11 cellular contexts compared by ENCODE assay signal in genomic region chr18:63152791-63153190, GRCh38.
A peak's percentile ranks its signal among the peaks of the same experiment; 100 is the strongest.
DNase-seq lines count a peak whose midpoint lies in the region; ATAC-seq, FAIRE-seq and TF ChIP-seq lines count a peak whose summit lies in the region.
"Had no signal": no experiment of that assay in that cellular context is flagged by ENCODE, and none has a peak within 500 bp of the region (broad histone marks: within the 10 kb centered on the region; RNA-seq: fewer than 3 reads in every experiment).

No MANE protein-coding gene starts in this region.

- no peaks in the 10 kb centered on the region for H3K9me3 Mint-ChIP-seq in activated CD8-positive, alpha-beta memory T cell treated with anti-CD3 and anti-CD28 coated beads, Interleukin-2, amount 10 ng/mL, durations not matched to agents 7 days and 5 days (ENCODE audit: low read depth)
- H3K9me3 Mint-ChIP-seq in activated CD8-positive, alpha-beta T cell treated with anti-CD3 and anti-CD28 coated beads, Interleukin-2, amount 10 ng/mL, durations not matched to agents 7 days and 5 days (ENCODE audit: insufficient read depth): no peaks in the 10 kb centered on the region
- no peaks in the 10 kb centered on the region for H3K9me3 Mint-ChIP-seq in stimulated activated memory B cell treated with anti-CD40 and anti-IgM and Interleukin-4, amounts not matched to agents 10 μg/mL and 1 μg/mL and 100 μg/mL, for 72 hours
- H3K9me3 Mint-ChIP-seq: H9 had no signal

- peak overlapping the region; percentile 67 for H3K27ac Mint-ChIP-seq in activated CD8-positive, alpha-beta memory T cell treated with anti-CD3 and anti-CD28 coated beads, Interleukin-2, amount 10 ng/mL, durations not matched to agents 7 days and 5 days
- H3K27ac Mint-ChIP-seq in activated CD8-positive, alpha-beta T cell treated with anti-CD3 and anti-CD28 coated beads, Interleukin-2, amount 10 ng/mL, durations not matched to agents 7 days and 5 days: peak overlapping the region; percentile 71
- H3K27ac Mint-ChIP-seq in stimulated activated memory B cell treated with anti-CD40 and anti-IgM and Interleukin-4, amounts not matched to agents 10 μg/mL and 1 μg/mL and 100 μg/mL, for 72 hours: peak overlapping the region; percentile 94

- peaks cover 43% of the 10 kb centered on the region for H3K36me3 Mint-ChIP-seq in activated CD8-positive, alpha-beta memory T cell treated with anti-CD3 and anti-CD28 coated beads, Interleukin-2, amount 10 ng/mL, durations not matched to agents 7 days and 5 days
- H3K36me3 Mint-ChIP-seq in activated CD8-positive, alpha-beta T cell treated with anti-CD3 and anti-CD28 coated beads, Interleukin-2, amount 10 ng/mL, durations not matched to agents 7 days and 5 days (ENCODE audit: low read depth): peaks cover 78% of the 10 kb centered on the region
- peaks cover 37% of the 10 kb centered on the region for H3K36me3 Mint-ChIP-seq in stimulated activated memory B cell treated with anti-CD40 and anti-IgM and Interleukin-4, amounts not matched to agents 10 μg/mL and 1 μg/mL and 100 μg/mL, for 72 hours

- CTCF ChIA-PET in activated CD8-positive, alpha-beta memory T cell treated with anti-CD3 and anti-CD28 coated beads, Interleukin-2, amount 10 ng/mL, durations not matched to agents 7 days and 5 days (lab: Charles Lee): interaction anchor here (0.8 to 9.0 kb wide), 5 partner anchors 9 to 166 kb away, joined by 3 to 50 read pairs (median 15); partner anchors contain the start of gene BCL2
- CTCF ChIA-PET in activated CD8-positive, alpha-beta T cell treated with anti-CD3 and anti-CD28 coated beads, Interleukin-2, amount 10 ng/mL, durations not matched to agents 7 days and 5 days (lab: Charles Lee): interaction anchor here (0.9 to 9.0 kb wide), 12 partner anchors 9 to 187 kb away, joined by 3 to 108 read pairs (median 4); partner anchors contain the start of gene BCL2

- H3K4me1 ChIP-seq in psoas muscle (peaks cover 46% of the 10 kb centered on the region), right atrium auricular region (peaks cover 0 to 32% of the 10 kb centered on the region in 2 donors)

- H3K27ac ChIP-seq in psoas muscle: no peak overlapping the region
- H3K27ac ChIP-seq in right atrium auricular region: no peak overlapping the region
- H3K27ac ChIP-seq: HL-60 had no signal

- WGBS in psoas muscle, 3 donors: 65 to 91% (median 74%) methylated on average over 7 of the region's 7 CpGs

- no peak for FAIRE-seq in RCC 7860 (lab: Jason Lieb, UNC)

- DNase-seq in activated CD8-positive, alpha-beta memory T cell treated with anti-CD3 and anti-CD28 coated beads, Interleukin-2, amount 10 ng/mL, durations not matched to agents 7 days and 5 days: peak; percentile 64
- DNase-seq in activated CD8-positive, alpha-beta memory T cell treated with anti-CD3 and anti-CD28 coated beads, Interleukin-2, amount 50 U/mL, for 48 hours: no peak
- peak; percentile 20 for DNase-seq in activated CD8-positive, alpha-beta T cell treated with anti-CD3 and anti-CD28 coated beads, Interleukin-2, amount 10 ng/mL, durations not matched to agents 7 days and 5 days
- DNase-seq in psoas muscle (no peak), RCC 7860 (ENCODE audit: low spot score) (no peak), right atrium auricular region (ENCODE audit: low spot score) (no peak)
- DNase-seq: H9, NCI-H774 had no signal

- H3K36me3 ChIP-seq in psoas muscle (ENCODE audit: insufficient read depth in 1 of 2, low read depth in 1 of 2) (no peaks in the 10 kb centered on the region), right atrium auricular region (no peaks in the 10 kb centered on the region)

- peak overlapping the region; percentile 2 for H3K4me3 Mint-ChIP-seq in activated CD8-positive, alpha-beta memory T cell treated with anti-CD3 and anti-CD28 coated beads, Interleukin-2, amount 10 ng/mL, durations not matched to agents 7 days and 5 days
- H3K4me3 Mint-ChIP-seq in activated CD8-positive, alpha-beta T cell treated with anti-CD3 and anti-CD28 coated beads, Interleukin-2, amount 10 ng/mL, durations not matched to agents 7 days and 5 days: peak overlapping the region; percentile 11
- no peak overlapping the region for H3K4me3 Mint-ChIP-seq in stimulated activated memory B cell treated with anti-CD40 and anti-IgM and Interleukin-4, amounts not matched to agents 10 μg/mL and 1 μg/mL and 100 μg/mL, for 72 hours
- H3K4me3 Mint-ChIP-seq: H9 had no signal

- POLR2A ChIA-PET in activated CD8-positive, alpha-beta T cell treated with anti-CD3 and anti-CD28 coated beads, Interleukin-2, amount 10 ng/mL, durations not matched to agents 7 days and 5 days (lab: Charles Lee): interaction anchor here (0.6 to 13.9 kb wide), 7 partner anchors 9 to 166 kb away, joined by 3 to 152 read pairs (median 4); partner anchors contain the start of gene BCL2

- peaks cover 80% of the 10 kb centered on the region for H3K4me1 Mint-ChIP-seq in activated CD8-positive, alpha-beta memory T cell treated with anti-CD3 and anti-CD28 coated beads, Interleukin-2, amount 10 ng/mL, durations not matched to agents 7 days and 5 days
- H3K4me1 Mint-ChIP-seq in activated CD8-positive, alpha-beta T cell treated with anti-CD3 and anti-CD28 coated beads, Interleukin-2, amount 10 ng/mL, durations not matched to agents 7 days and 5 days (ENCODE audit: low read depth): peaks cover 78% of the 10 kb centered on the region
- peaks cover 83% of the 10 kb centered on the region for H3K4me1 Mint-ChIP-seq in stimulated activated memory B cell treated with anti-CD40 and anti-IgM and Interleukin-4, amounts not matched to agents 10 μg/mL and 1 μg/mL and 100 μg/mL, for 72 hours

- H3K9me3 ChIP-seq in psoas muscle (no peaks in the 10 kb centered on the region), right atrium auricular region (no peaks in the 10 kb centered on the region)

- ATAC-seq in activated CD8-positive, alpha-beta memory T cell treated with anti-CD3 and anti-CD28 coated beads, Interleukin-2, amount 10 ng/mL, durations not matched to agents 7 days and 5 days: peak; percentile 9
- peak; percentile 36 for ATAC-seq in HG02973 (IDR thresholded peaks at IDR 0.05; ENCODE audit: unreplicated experiment)
- no peak for ATAC-seq in activated CD8-positive, alpha-beta T cell treated with anti-CD3 and anti-CD28 coated beads, Interleukin-2, amount 10 ng/mL, durations not matched to agents 7 days and 5 days
- peak; percentile 11 for ATAC-seq in stimulated activated memory B cell treated with anti-CD40 and anti-IgM and Interleukin-4, amounts not matched to agents 10 μg/mL and 1 μg/mL and 100 μg/mL, for 72 hours
- ATAC-seq in psoas muscle: no peak

- no peaks in the 10 kb centered on the region for H3K27me3 ChIP-seq in psoas muscle (ENCODE audit: insufficient read depth in 3 of 3, low read length in 2 of 3)
- H3K27me3 ChIP-seq in right atrium auricular region: no peaks in the 10 kb centered on the region

- no peaks in the 10 kb centered on the region for H3K27me3 Mint-ChIP-seq in activated CD8-positive, alpha-beta memory T cell treated with anti-CD3 and anti-CD28 coated beads, Interleukin-2, amount 10 ng/mL, durations not matched to agents 7 days and 5 days
- no peaks in the 10 kb centered on the region for H3K27me3 Mint-ChIP-seq in activated CD8-positive, alpha-beta T cell treated with anti-CD3 and anti-CD28 coated beads, Interleukin-2, amount 10 ng/mL, durations not matched to agents 7 days and 5 days (ENCODE audit: low read depth)
- H3K27me3 Mint-ChIP-seq in stimulated activated memory B cell treated with anti-CD40 and anti-IgM and Interleukin-4, amounts not matched to agents 10 μg/mL and 1 μg/mL and 100 μg/mL, for 72 hours: no peaks in the 10 kb centered on the region

- intact Hi-C loops in psoas muscle (cut with DNase I): loop anchor here in 1 of 2 donors (5.0 kb wide), 1 partner anchor 45 kb away; no protein-coding TSS in a partner anchor

- no peak for TF ChIP-seq CTCF in psoas muscle (IDR thresholded peaks at IDR 0.05)
- no peak for TF ChIP-seq CTCF in right atrium auricular region (IDR thresholded peaks at IDR 0.05)

- no peak overlapping the region for H3K4me3 ChIP-seq in psoas muscle
- H3K4me3 ChIP-seq in right atrium auricular region: no peak overlapping the region

Comparison
In these comparisons a context has a peak if more than half of its experiments do, and no peak if none do; other contexts are left out.
1. DNase-seq: peak in activated CD8-positive, alpha-beta memory T cell treated with anti-CD3 and anti-CD28 coated beads, Interleukin-2, amount 10 ng/mL, durations not matched to agents 7 days and 5 days (single experiment) and activated CD8-positive, alpha-beta T cell treated with anti-CD3 and anti-CD28 coated beads, Interleukin-2, amount 10 ng/mL, durations not matched to agents 7 days and 5 days (single experiment); none in activated CD8-positive, alpha-beta memory T cell treated with anti-CD3 and anti-CD28 coated beads, Interleukin-2, amount 50 U/mL, for 48 hours (single experiment), psoas muscle (0 of 2), RCC 7860 (single experiment) and right atrium auricular region (single experiment).
2. ATAC-seq: peak in activated CD8-positive, alpha-beta memory T cell treated with anti-CD3 and anti-CD28 coated beads, Interleukin-2, amount 10 ng/mL, durations not matched to agents 7 days and 5 days (single experiment), HG02973 (single experiment) and stimulated activated memory B cell treated with anti-CD40 and anti-IgM and Interleukin-4, amounts not matched to agents 10 μg/mL and 1 μg/mL and 100 μg/mL, for 72 hours (single experiment); none in activated CD8-positive, alpha-beta T cell treated with anti-CD3 and anti-CD28 coated beads, Interleukin-2, amount 10 ng/mL, durations not matched to agents 7 days and 5 days (single experiment) and psoas muscle (0 of 4).
3. Peak in every context shown above with its lines, with median percentiles within 50 percentile points of each other: H3K27ac Mint-ChIP-seq.